In the genomic region with DNA sequence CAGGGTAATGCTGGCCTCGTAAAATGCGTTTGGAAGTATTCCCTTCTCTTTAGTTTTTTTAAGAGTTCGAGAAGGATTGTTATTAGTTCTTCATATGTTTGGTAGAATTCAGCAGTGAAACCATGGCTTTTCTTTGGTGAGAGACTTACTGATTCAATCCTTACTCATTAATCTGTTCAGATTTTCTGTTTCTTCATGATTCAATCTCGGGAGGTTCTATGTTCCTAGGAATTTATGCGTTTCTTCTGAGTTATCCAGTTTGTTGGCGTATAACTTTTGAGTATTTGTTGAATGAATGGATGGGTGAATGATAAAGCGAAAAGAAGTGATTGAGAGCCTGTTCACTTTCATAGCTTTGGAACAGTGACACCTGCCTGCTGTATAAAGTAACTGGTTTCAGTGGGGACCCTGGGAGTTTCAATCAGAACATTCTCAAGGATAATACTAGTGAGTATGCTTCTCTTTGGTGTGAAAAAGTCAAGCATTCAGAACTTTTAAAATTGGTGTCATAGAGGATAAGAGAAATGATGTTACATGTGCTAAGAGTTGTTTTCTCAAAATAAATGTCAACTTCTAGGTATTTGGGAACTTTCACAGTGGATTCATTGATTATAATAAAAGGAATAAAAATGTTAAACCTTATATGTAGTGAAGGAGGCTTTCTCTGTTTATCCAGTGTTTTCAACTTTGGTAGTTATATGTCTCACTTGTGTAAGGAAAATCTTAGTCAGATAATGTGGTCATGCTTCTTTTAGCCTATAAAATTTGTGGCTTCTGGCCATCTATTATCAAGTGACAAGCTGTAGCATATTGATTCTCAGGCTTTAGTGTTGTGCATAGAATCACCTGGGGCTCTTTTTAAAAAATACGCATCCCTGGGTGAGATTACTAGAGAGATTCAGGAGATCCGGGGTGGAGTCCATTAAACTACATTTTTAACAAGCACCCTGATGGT, we compare ENCODE assay signal across 12 cellular contexts. TPM values are rescaled to one million over a fixed set of nuclear protein-coding genes. Genes with fewer than 3 reads are reported as not detected.
DNase-seq lines count a peak whose midpoint lies in the region; ATAC-seq and TF ChIP-seq lines count a peak whose summit lies in the region.
"Had no signal": no experiment of that assay in that cellular context is flagged by ENCODE, and none has a peak within 500 bp of the region (broad histone marks: within the 10 kb centered on the region; RNA-seq: fewer than 3 reads in every experiment).

No MANE protein-coding gene starts in this region.

- ATAC-seq in memory B cell (ENCODE audit: low read depth) (peak; percentile 55), HG02759 (IDR thresholded peaks at IDR 0.05; ENCODE audit: unreplicated experiment) (no peak)

- TF ChIP-seq CTCF in CD14-positive monocyte (IDR thresholded peaks at IDR 0.05), result peak; percentile 55

- intact Hi-C loops in CD14-positive monocyte (cut with micrococcal nuclease), result no loop called here
- intact Hi-C loops in activated T-helper 2 cell treated with anti-CD3 and anti-CD28 coated beads, Interferon-gamma antibody, Interleukin-2, Interleukin-4, amounts not matched to agents 10 μg/mL and 5 μg/mL and 100 μg/mL, durations not matched to agents 14 hours and 24 hours and 36 hours (cut with micrococcal nuclease), result loop anchor here (10.0 kb wide), 1 partner anchor 208 kb away; no protein-coding TSS in a partner anchor

- H3K9me3 Mint-ChIP-seq in CD14-positive monocyte (no peaks in the 10 kb centered on the region), memory B cell (no peaks in the 10 kb centered on the region)
- no peaks in the 10 kb centered on the region for H3K9me3 Mint-ChIP-seq in activated T-helper 2 cell treated with anti-CD3 and anti-CD28 coated beads, Interferon-gamma antibody, Interleukin-2, Interleukin-4, amounts not matched to agents 10 μg/mL and 5 μg/mL and 100 μg/mL, durations not matched to agents 14 hours and 24 hours and 36 hours

- H3K27me3 Mint-ChIP-seq in CD14-positive monocyte (ENCODE audit: low read depth in 3 of 3) (peaks cover 0 to 2% (median 0%) of the 10 kb centered on the region in 3 donors), memory B cell (no peaks in the 10 kb centered on the region)
- H3K27me3 Mint-ChIP-seq in activated T-helper 2 cell treated with anti-CD3 and anti-CD28 coated beads, Interferon-gamma antibody, Interleukin-2, Interleukin-4, amounts not matched to agents 10 μg/mL and 5 μg/mL and 100 μg/mL, durations not matched to agents 14 hours and 24 hours and 36 hours (ENCODE audit: low read depth), result no peaks in the 10 kb centered on the region
- H3K27me3 Mint-ChIP-seq: brain had no signal

- H3K36me3 Mint-ChIP-seq in CD14-positive monocyte, result peaks cover 6 to 8% of the 10 kb centered on the region in 2 donors
- peaks cover 10% of the 10 kb centered on the region for H3K36me3 Mint-ChIP-seq in activated T-helper 2 cell treated with anti-CD3 and anti-CD28 coated beads, Interferon-gamma antibody, Interleukin-2, Interleukin-4, amounts not matched to agents 10 μg/mL and 5 μg/mL and 100 μg/mL, durations not matched to agents 14 hours and 24 hours and 36 hours (ENCODE audit: low read depth)
- H3K36me3 Mint-ChIP-seq in memory B cell, result peaks cover 3% of the 10 kb centered on the region

- DNase-seq in CD14-positive monocyte (ENCODE audit: low spot score) (no peak), HCEC 1CT (peak; percentile 40), memory B cell (ENCODE audit: low spot score in 2 of 2) (no peak), COR-L47 (lab: John Stamatoyannopoulos, UW) (no peak)
- DNase-seq in activated T-helper 2 cell treated with anti-CD3 and anti-CD28 coated beads, Interferon-gamma antibody, Interleukin-2, Interleukin-4, amounts not matched to agents 10 μg/mL and 5 μg/mL and 100 μg/mL, durations not matched to agents 14 hours and 24 hours and 36 hours (ENCODE audit: low spot score), result no peak
- no peak for DNase-seq in stimulated activated naive CD4-positive, alpha-beta T cell (lab: John Stamatoyannopoulos, UW)
- DNase-seq in stimulated activated CD4-positive, alpha-beta T cell treated with anti-CD3 and anti-CD28 coated beads, Interleukin-4, amount 100 ng/mL, for 4 hours, result no peak
- DNase-seq: hippocampal formation, ovary, T1000 had no signal

- H3K4me1 Mint-ChIP-seq in CD14-positive monocyte (peaks cover 32% of the 10 kb centered on the region), memory B cell (peaks cover 37% of the 10 kb centered on the region)
- H3K4me1 Mint-ChIP-seq in activated T-helper 2 cell treated with anti-CD3 and anti-CD28 coated beads, Interferon-gamma antibody, Interleukin-2, Interleukin-4, amounts not matched to agents 10 μg/mL and 5 μg/mL and 100 μg/mL, durations not matched to agents 14 hours and 24 hours and 36 hours (ENCODE audit: low read depth), result peaks cover 40% of the 10 kb centered on the region

- H3K27ac Mint-ChIP-seq in CD14-positive monocyte, result peak overlapping the region in 2 of 7 donors; percentile 11 to 65
- H3K27ac Mint-ChIP-seq in activated T-helper 2 cell treated with anti-CD3 and anti-CD28 coated beads, Interferon-gamma antibody, Interleukin-2, Interleukin-4, amounts not matched to agents 10 μg/mL and 5 μg/mL and 100 μg/mL, durations not matched to agents 14 hours and 24 hours and 36 hours, result peak overlapping the region; percentile 23
- H3K27ac Mint-ChIP-seq in memory B cell, result peak overlapping the region; percentile 40

- H3K4me3 Mint-ChIP-seq in CD14-positive monocyte (no peak overlapping the region), memory B cell (no peak overlapping the region)
- no peak overlapping the region for H3K4me3 Mint-ChIP-seq in activated T-helper 2 cell treated with anti-CD3 and anti-CD28 coated beads, Interferon-gamma antibody, Interleukin-2, Interleukin-4, amounts not matched to agents 10 μg/mL and 5 μg/mL and 100 μg/mL, durations not matched to agents 14 hours and 24 hours and 36 hours (ENCODE audit: low read depth)
- H3K4me3 Mint-ChIP-seq: brain had no signal

RNA-seq across cellular contexts. Expression of gene LRCH3, which starts 11.7 kb away (rescaled TPM):
- 1 to 10 TPM; 4.1 to 7.4 TPM for polyA plus RNA-seq in CD14-positive monocyte
- total RNA-seq in activated T-helper 2 cell treated with anti-CD3 and anti-CD28 coated beads, Interferon-gamma antibody, Interleukin-2, Interleukin-4, amounts not matched to agents 10 μg/mL and 5 μg/mL and 100 μg/mL, durations not matched to agents 14 hours and 24 hours and 36 hours, result 57.0 and 64.1 TPM in 2 replicates

RNA-seq across cellular contexts. Expression of gene FYTTD1, which starts 53.1 kb away (rescaled TPM):
- polyA plus RNA-seq in CD14-positive monocyte, result 10 to 100 TPM; 59.4 to 73.2 TPM
- 57.5 and 63.0 TPM in 2 replicates for total RNA-seq in activated T-helper 2 cell treated with anti-CD3 and anti-CD28 coated beads, Interferon-gamma antibody, Interleukin-2, Interleukin-4, amounts not matched to agents 10 μg/mL and 5 μg/mL and 100 μg/mL, durations not matched to agents 14 hours and 24 hours and 36 hours
